Comparison of ENCODE assay signal across 20 cellular contexts in genomic region chr15:77010312-77010686, GRCh38. TPM values are rescaled to one million over a fixed set of nuclear protein-coding genes. Genes with fewer than 3 reads are reported as not detected.
DNase-seq lines count a peak whose midpoint lies in the region; ATAC-seq lines count a peak whose summit lies in the region.
"Had no signal": no experiment of that assay in that cellular context is flagged by ENCODE, and none has a peak within 500 bp of the region (broad histone marks: within the 10 kb centered on the region; RNA-seq: fewer than 3 reads in every experiment).

No MANE protein-coding gene starts in this region.

- H3K4me1 Mint-ChIP-seq in T-helper 2 cell treated with Interferon-gamma antibody and Interleukin-4, amounts not matched to agents 5 μg/mL and 100 μg/mL, for 36 hours (ENCODE audit: low read depth): peaks cover 64% of the 10 kb centered on the region
- H3K4me1 Mint-ChIP-seq in activated CD8-positive, alpha-beta T cell treated with anti-CD3 and anti-CD28 coated beads, Interleukin-2, amount 10 ng/mL, durations not matched to agents 7 days and 5 days (ENCODE audit: low read depth): peaks cover 94% of the 10 kb centered on the region
- H3K4me1 Mint-ChIP-seq in naive thymus-derived CD8-positive, alpha-beta T cell: peaks cover 39 to 95% (median 85%) of the 10 kb centered on the region in 4 donors

- CTCF ChIA-PET in activated CD8-positive, alpha-beta T cell treated with anti-CD3 and anti-CD28 coated beads, Interleukin-2, amount 10 ng/mL, durations not matched to agents 7 days and 5 days (lab: Charles Lee): interaction anchor here (1.0 to 1.6 kb wide), 3 partner anchors 12 to 16 kb away, joined by 3 to 6 read pairs (median 6); no protein-coding TSS in a partner anchor

- no peak for ATAC-seq in activated CD8-positive, alpha-beta T cell treated with anti-CD3 and anti-CD28 coated beads, Interleukin-2, amount 10 ng/mL, durations not matched to agents 7 days and 5 days
- ATAC-seq in naive thymus-derived CD8-positive, alpha-beta T cell: no peak

- H3K36me3 Mint-ChIP-seq in T-helper 2 cell treated with Interferon-gamma antibody and Interleukin-4, amounts not matched to agents 5 μg/mL and 100 μg/mL, for 36 hours (ENCODE audit: low read depth): peaks cover 46% of the 10 kb centered on the region
- H3K36me3 Mint-ChIP-seq in activated CD8-positive, alpha-beta T cell treated with anti-CD3 and anti-CD28 coated beads, Interleukin-2, amount 10 ng/mL, durations not matched to agents 7 days and 5 days (ENCODE audit: low read depth): peaks cover 81% of the 10 kb centered on the region
- H3K36me3 Mint-ChIP-seq in naive thymus-derived CD8-positive, alpha-beta T cell: peaks cover 0 to 11% (median 0%) of the 10 kb centered on the region in 3 donors

- H3K27me3 Mint-ChIP-seq in T-helper 2 cell treated with Interferon-gamma antibody and Interleukin-4, amounts not matched to agents 5 μg/mL and 100 μg/mL, for 36 hours (ENCODE audit: low read depth): no peaks in the 10 kb centered on the region
- no peaks in the 10 kb centered on the region for H3K27me3 Mint-ChIP-seq in activated CD8-positive, alpha-beta T cell treated with anti-CD3 and anti-CD28 coated beads, Interleukin-2, amount 10 ng/mL, durations not matched to agents 7 days and 5 days (ENCODE audit: low read depth)
- no peaks in the 10 kb centered on the region for H3K27me3 Mint-ChIP-seq in naive thymus-derived CD8-positive, alpha-beta T cell

- no peak for DNase-seq in T-helper 2 cell treated with Interferon-gamma antibody and Interleukin-4, amounts not matched to agents 5 μg/mL and 100 μg/mL, for 36 hours (ENCODE audit: low spot score)
- DNase-seq in T-helper 2 cell: no peak
- DNase-seq in DMS53 treated with DMSO at 0.1 percent for 48 hours (lab: John Stamatoyannopoulos, UW; ENCODE audit: unreplicated experiment): peak; percentile 23
- DNase-seq in activated CD8-positive, alpha-beta T cell treated with anti-CD3 and anti-CD28 coated beads, Interleukin-2, amount 10 ng/mL, durations not matched to agents 7 days and 5 days: no peak
- DNase-seq in naive thymus-derived CD8-positive, alpha-beta T cell: no peak
- no peak for DNase-seq in COLO829 (ENCODE audit: low spot score)
- no peak for DNase-seq in posterior vena cava (ENCODE audit: low spot score)
- DNase-seq in 8988T: no peak
- DNase-seq: brain microvascular endothelial cell; dorsolateral prefrontal cortex; esophagus squamous epithelium; heart right ventricle; midbrain; NCI-H2081 treated with DMSO at 0.1 percent for 48 hours; NCI-H748 treated with DMSO at 0.1 percent for 48 hours; stimulated activated naive CD4-positive, alpha-beta T cell had no signal

- peak overlapping the region; percentile 26 for H3K4me3 Mint-ChIP-seq in T-helper 2 cell treated with Interferon-gamma antibody and Interleukin-4, amounts not matched to agents 5 μg/mL and 100 μg/mL, for 36 hours
- H3K4me3 Mint-ChIP-seq in activated CD8-positive, alpha-beta T cell treated with anti-CD3 and anti-CD28 coated beads, Interleukin-2, amount 10 ng/mL, durations not matched to agents 7 days and 5 days: no peak overlapping the region
- peak overlapping the region in 7 of 10 donors; percentile 2 to 80 (median 53) for H3K4me3 Mint-ChIP-seq in naive thymus-derived CD8-positive, alpha-beta T cell

- intact Hi-C loops in posterior vena cava (cut with DNase I): no loop called here

- H3K27ac Mint-ChIP-seq in T-helper 2 cell treated with Interferon-gamma antibody and Interleukin-4, amounts not matched to agents 5 μg/mL and 100 μg/mL, for 36 hours: peak overlapping the region; percentile 83
- H3K27ac Mint-ChIP-seq in activated CD8-positive, alpha-beta T cell treated with anti-CD3 and anti-CD28 coated beads, Interleukin-2, amount 10 ng/mL, durations not matched to agents 7 days and 5 days: peak overlapping the region; percentile 80
- H3K27ac Mint-ChIP-seq in naive thymus-derived CD8-positive, alpha-beta T cell: peak overlapping the region; percentile 82 to 99 (median 92)

- no peaks in the 10 kb centered on the region for H3K9me3 Mint-ChIP-seq in T-helper 2 cell treated with Interferon-gamma antibody and Interleukin-4, amounts not matched to agents 5 μg/mL and 100 μg/mL, for 36 hours
- H3K9me3 Mint-ChIP-seq in activated CD8-positive, alpha-beta T cell treated with anti-CD3 and anti-CD28 coated beads, Interleukin-2, amount 10 ng/mL, durations not matched to agents 7 days and 5 days (ENCODE audit: insufficient read depth): no peaks in the 10 kb centered on the region
- no peaks in the 10 kb centered on the region for H3K9me3 Mint-ChIP-seq in naive thymus-derived CD8-positive, alpha-beta T cell

- POLR2A ChIA-PET in activated CD8-positive, alpha-beta T cell treated with anti-CD3 and anti-CD28 coated beads, Interleukin-2, amount 10 ng/mL, durations not matched to agents 7 days and 5 days (lab: Charles Lee): interaction anchor here (2.1 kb wide), 1 partner anchor 13 kb away, joined by 6 read pairs; no protein-coding TSS in a partner anchor
- POLR2A ChIA-PET in naive thymus-derived CD8-positive, alpha-beta T cell (lab: Charles Lee): interaction anchor here (1.1 to 9.4 kb wide), 2 partner anchors 9 to 14 kb away, joined by 3 to 79 read pairs; partner anchors contain the start of gene PSTPIP1

RNA-seq across cellular contexts. Expression of gene PSTPIP1, which starts 15.4 kb away (rescaled TPM):
- total RNA-seq in activated CD8-positive, alpha-beta T cell treated with anti-CD3 and anti-CD28 coated beads, Interleukin-2, amount 10 ng/mL, durations not matched to agents 7 days and 5 days: 100 to 1,000 TPM; 208 to 212 TPM
- total RNA-seq in naive thymus-derived CD8-positive, alpha-beta T cell: 100 to 1,000 TPM; 118 to 124 TPM
- 10 to 100 TPM; 34.0 to 50.6 (median 41.8) TPM for polyA plus RNA-seq in naive thymus-derived CD8-positive, alpha-beta T cell
- total RNA-seq in posterior vena cava: 10 to 100 TPM; 12.9 to 18.1 TPM
- total RNA-seq: G401, kidney epithelial cell, osteocyte, RPMI7951 had no signal

Comparison
In these comparisons a context has a peak if more than half of its experiments do, and no peak if none do; other contexts are left out.
1. RNA of gene PSTPIP1, which starts 15.4 kb away (total RNA-seq): 208 to 212 TPM in activated CD8-positive, alpha-beta T cell treated with anti-CD3 and anti-CD28 coated beads, Interleukin-2, amount 10 ng/mL, durations not matched to agents 7 days and 5 days and 118 to 124 TPM in naive thymus-derived CD8-positive, alpha-beta T cell; 12.9 to 18.1 TPM in posterior vena cava; every median in the first group is over 4 times any median in the second.
2. Peak in every context shown above with its lines, with median percentiles within 50 percentile points of each other: H3K27ac Mint-ChIP-seq.